In genomic region chr11:8209208-8209807, GRCh38 we compare ENCODE assay signal across 11 cellular contexts. TPM values are rescaled to one million over a fixed set of nuclear protein-coding genes. Genes with fewer than 3 reads are reported as not detected.
A peak's percentile ranks its signal among the peaks of the same experiment; 100 is the strongest.
DNase-seq lines count a peak whose midpoint lies in the region; ATAC-seq and TF ChIP-seq lines count a peak whose summit lies in the region.
"Had no signal": no experiment of that assay in that cellular context is flagged by ENCODE, and none has a peak within 500 bp of the region (broad histone marks: within the 10 kb centered on the region; RNA-seq: fewer than 3 reads in every experiment).

No MANE protein-coding gene starts in this region.

- no peaks in the 10 kb centered on the region for H3K79me2 ChIP-seq in PC-3 (ENCODE audit: low read length)

- no peaks in the 10 kb centered on the region for H3K4me1 ChIP-seq in PC-3 (ENCODE audit: insufficient read depth, low read length)

- intact Hi-C loops in activated CD4-positive, alpha-beta T cell treated with anti-CD3 and anti-CD28 coated beads for 36 hours (cut with DNase I, micrococcal nuclease): no loop called here
- intact Hi-C loops in PC-3 (cut with micrococcal nuclease): no loop called here

- no peaks in the 10 kb centered on the region for H3K9me3 ChIP-seq in PC-3 (ENCODE audit: low read length)

- TF ChIP-seq CTCF in PC-3 (conservative IDR thresholded peaks at IDR 0.05; ENCODE audit: low read depth, low read length) (peak; percentile 57), fibroblast of mammary gland (conservative IDR thresholded peaks at IDR 0.05; ENCODE audit: control insufficient read depth, insufficient read depth, low read depth, low read length) (peak; percentile 42)

- no peak overlapping the region for H3K9ac ChIP-seq in PC-3 (ENCODE audit: low read length)

- peak; percentile 62 for DNase-seq in activated CD4-positive, alpha-beta T cell treated with anti-CD3 and anti-CD28 coated beads for 36 hours
- DNase-seq in activated CD4-positive, alpha-beta T cell treated with anti-CD3 and anti-CD28 coated beads for 1 hour: no peak
- peak; percentile 6 for DNase-seq in PC-3
- DNase-seq in fibroblast of mammary gland (ENCODE audit: low read depth): no peak
- peak; percentile 15 for DNase-seq in stimulated activated CD4-positive, alpha-beta T cell treated with anti-CD3 and anti-CD28 coated beads, Interleukin-4, amount 100 ng/mL, for 24 hours
- DNase-seq in NCI-H446 (lab: John Stamatoyannopoulos, UW): no peak
- DNase-seq in NCI-H2107 (lab: John Stamatoyannopoulos, UW): no peak
- DNase-seq in NCI-H128 (lab: John Stamatoyannopoulos, UW; ENCODE audit: unreplicated experiment): no peak
- DNase-seq: CD8-positive, alpha-beta T cell had no signal

- no peak overlapping the region for H3K27ac Mint-ChIP-seq in activated CD4-positive, alpha-beta T cell treated with anti-CD3 and anti-CD28 coated beads for 36 hours
- H3K27ac Mint-ChIP-seq: CD8-positive, alpha-beta T cell; T-cell had no signal

- no peak overlapping the region for H2AFZ ChIP-seq in PC-3 (ENCODE audit: low read length)

- BruUV-seq in PC-3 (replicated peaks; lab: Mats Ljungman, UMichigan): no TSS peak

- no peaks in the 10 kb centered on the region; the same call in 1 of the 2 replicates for H3K36me3 ChIP-seq in PC-3 (ENCODE audit: low read depth, low read length)

- peaks cover 4% of the 10 kb centered on the region for H3K4me1 Mint-ChIP-seq in activated CD4-positive, alpha-beta T cell treated with anti-CD3 and anti-CD28 coated beads for 36 hours

- H3K4me3 ChIP-seq in PC-3 (ENCODE audit: low read length) (no peak overlapping the region), fibroblast of mammary gland (ENCODE audit: control insufficient read depth, low read depth, low read length) (no peak overlapping the region)

- no peak overlapping the region for H3K27ac ChIP-seq in PC-3 (ENCODE audit: low read length)

- H3K36me3 Mint-ChIP-seq in activated CD4-positive, alpha-beta T cell treated with anti-CD3 and anti-CD28 coated beads for 36 hours (ENCODE audit: low read depth): no peaks in the 10 kb centered on the region
- H3K36me3 Mint-ChIP-seq: CD8-positive, alpha-beta T cell; T-cell had no signal

- POLR2A ChIA-PET in activated CD4-positive, alpha-beta T cell treated with anti-CD3 and anti-CD28 coated beads for 36 hours (lab: Charles Lee): no interaction called here
- POLR2A ChIA-PET in PC-3 (lab: Charles Lee; ENCODE audit: unreplicated experiment): no interaction called here

- no peak overlapping the region for H3K4me2 ChIP-seq in PC-3 (ENCODE audit: low read length)

- no peaks in the 10 kb centered on the region for H3F3A ChIP-seq in PC-3 (ENCODE audit: low read length, unreplicated experiment)

- no peak overlapping the region for H3K4me3 Mint-ChIP-seq in activated CD4-positive, alpha-beta T cell treated with anti-CD3 and anti-CD28 coated beads for 36 hours
- H3K4me3 Mint-ChIP-seq: CD8-positive, alpha-beta T cell; T-cell had no signal

- H4K20me1 ChIP-seq in PC-3 (ENCODE audit: low read length): no peaks in the 10 kb centered on the region

- peaks cover 35% of the 10 kb centered on the region for H3K27me3 ChIP-seq in PC-3 (ENCODE audit: low read length)

- H3K27me3 Mint-ChIP-seq in activated CD4-positive, alpha-beta T cell treated with anti-CD3 and anti-CD28 coated beads for 36 hours: peaks cover 17% of the 10 kb centered on the region

- H3K9me2 ChIP-seq in PC-3 (replicated peaks; ENCODE audit: low read length): no peaks in the 10 kb centered on the region

- CTCF ChIA-PET in activated CD4-positive, alpha-beta T cell treated with anti-CD3 and anti-CD28 coated beads for 36 hours (lab: Charles Lee): interaction anchor here (1.8 kb wide), 1 partner anchor 14 kb away, joined by 6 read pairs; no protein-coding TSS in a partner anchor
- CTCF ChIA-PET in PC-3 (lab: Charles Lee): no interaction called here

- no peak for ATAC-seq in activated CD4-positive, alpha-beta T cell treated with anti-CD3 and anti-CD28 coated beads for 36 hours
- ATAC-seq in PC-3: no peak
- ATAC-seq: CD8-positive, alpha-beta T cell; T-cell had no signal

- no peaks in the 10 kb centered on the region for H3K9me3 Mint-ChIP-seq in activated CD4-positive, alpha-beta T cell treated with anti-CD3 and anti-CD28 coated beads for 36 hours (ENCODE audit: low read depth)
- H3K9me3 Mint-ChIP-seq: CD8-positive, alpha-beta T cell; T-cell had no signal

RNA-seq across cellular contexts. Expression of gene RIC3, which starts 40.5 kb away (rescaled TPM):
- 10 to 100 TPM; 13.9 to 15.8 TPM for total RNA-seq in activated CD4-positive, alpha-beta T cell treated with anti-CD3 and anti-CD28 coated beads for 36 hours
- not detected in 2 replicates for total RNA-seq in PC-3 (2014; rRNA removed)

RNA-seq across cellular contexts. Expression of gene LMO1, which starts 54.4 kb away (rescaled TPM):
- not detected for total RNA-seq in activated CD4-positive, alpha-beta T cell treated with anti-CD3 and anti-CD28 coated beads for 36 hours
- 0.15 TPM in 1 of 2 replicates, not detected in the other for total RNA-seq in PC-3 (2014; rRNA removed)
- total RNA-seq: CD8-positive, alpha-beta T cell; pulmonary artery endothelial cell; T-cell had no signal

Comparison
In these comparisons a context has a peak if more than half of its experiments do, and no peak if none do; other contexts are left out.
1. DNase-seq: peak in activated CD4-positive, alpha-beta T cell treated with anti-CD3 and anti-CD28 coated beads for 36 hours (single experiment), PC-3 (single experiment) and stimulated activated CD4-positive, alpha-beta T cell treated with anti-CD3 and anti-CD28 coated beads, Interleukin-4, amount 100 ng/mL, for 24 hours (single experiment); none in activated CD4-positive, alpha-beta T cell treated with anti-CD3 and anti-CD28 coated beads for 1 hour (single experiment), fibroblast of mammary gland (single experiment), NCI-H446 (0 of 2), NCI-H2107 (single experiment) and NCI-H128 (single experiment).
2. RNA of gene RIC3, which starts 40.5 kb away (total RNA-seq): 13.9 to 15.8 TPM in activated CD4-positive, alpha-beta T cell treated with anti-CD3 and anti-CD28 coated beads for 36 hours; not detected in PC-3; every median in the first group is over 10 times any median in the second.